Comparison of ENCODE assay signal across 7 cellular contexts in genomic region chr12:111492979-111493378, GRCh38.
A peak's percentile ranks its signal among the peaks of the same experiment; 100 is the strongest.
DNase-seq lines count a peak whose midpoint lies in the region; FAIRE-seq and TF ChIP-seq lines count a peak whose summit lies in the region.
"Not testable (repeated sequence)": the region's sequence is repeated elsewhere in the genome, so short reads cannot be mapped to it uniquely, and the experiment has no call there.

No MANE protein-coding gene starts in this region.

- H3K14ac ChIP-seq in neuronal stem cell (ENCODE audit: low read length) = not testable (repeated sequence)

- H3K4me1 Mint-ChIP-seq in HFFc6 (ENCODE audit: low read depth) = peaks cover 33% of the 10 kb centered on the region
- not testable (repeated sequence) for H3K4me1 Mint-ChIP-seq in astrocyte (ENCODE audit: low read depth, unreplicated experiment)

- not testable (repeated sequence) for H2BK120ac ChIP-seq in neuronal stem cell (ENCODE audit: low read depth, low read length)

- peak overlapping the region; percentile 43 for H4K8ac ChIP-seq in neuronal stem cell (ENCODE audit: low read depth, low read length)

- H3K79me1 ChIP-seq in neuronal stem cell (ENCODE audit: low read depth, low read length) = not testable (repeated sequence)

- not testable (repeated sequence) for H3K4ac ChIP-seq in neuronal stem cell (ENCODE audit: low read length)

- not testable (repeated sequence) for H3K4me3 Mint-ChIP-seq in HFFc6; astrocyte (ENCODE audit: unreplicated experiment)

- H3K4me1 ChIP-seq in astrocyte (ENCODE audit: insufficient read depth, low read length); neuronal stem cell (ENCODE audit: control insufficient read depth in 2 of 2, insufficient read depth in 1 of 2, low read depth in 1 of 2, low read length in 2 of 2): not testable (repeated sequence)

- H3K23ac ChIP-seq in neuronal stem cell (ENCODE audit: low read depth, low read length, poor library complexity) = not testable (repeated sequence)

- not testable (repeated sequence) for H3K9ac ChIP-seq in astrocyte (ENCODE audit: low read length); neuronal stem cell (ENCODE audit: low read depth, low read length, poor library complexity)

- peak; percentile 47 for DNase-seq in AG10803 (ENCODE audit: low read depth)
- DNase-seq in HFFc6 = peak; percentile 48
- DNase-seq in NCI-H460 (ENCODE audit: extremely low read depth, low read depth) = peak; percentile 5
- DNase-seq in astrocyte (ENCODE audit: low read depth) = peak; percentile 35
- DNase-seq in dermis blood vessel endothelial cell = peak; percentile 44
- DNase-seq in fibroblast of villous mesenchyme (ENCODE audit: low read depth) = peak; percentile 62
- DNase-seq in neuronal stem cell (ENCODE audit: low spot score) = not testable (repeated sequence)

- H3K27ac Mint-ChIP-seq in HFFc6 = peak overlapping the region; percentile 69
- not testable (repeated sequence) for H3K27ac Mint-ChIP-seq in astrocyte (ENCODE audit: unreplicated experiment)

- H4K91ac ChIP-seq in neuronal stem cell (ENCODE audit: low read depth, low read length, poor library complexity) = not testable (repeated sequence)

- WGBS in neuronal stem cell (ENCODE audit: extremely low coverage in 2 of 2, insufficient read length in 2 of 2, insufficient replicate concordance in 1 of 2), 2 donors = no CpG with 5 or more reads among the region's 7 CpGs

- H2AFZ ChIP-seq in astrocyte (ENCODE audit: low read depth, low read length); neuronal stem cell (ENCODE audit: low read length): not testable (repeated sequence)

- not testable (repeated sequence) for H2AK5ac ChIP-seq in neuronal stem cell (ENCODE audit: low read depth, low read length)

- FAIRE-seq in astrocyte (lab: Jason Lieb, UNC) = not testable (repeated sequence)

- H2BK15ac ChIP-seq in neuronal stem cell (ENCODE audit: low read length) = not testable (repeated sequence)

- H3K36me3 ChIP-seq in astrocyte (ENCODE audit: insufficient read depth, low read length) (peaks cover 34% of the 10 kb centered on the region), neuronal stem cell (replicated peaks in 1 of 2; ENCODE audit: control insufficient read depth in 2 of 2, insufficient read depth in 2 of 2, low read length in 2 of 2) (peaks cover 10 to 97% of the 10 kb centered on the region in 2 donors)

- peaks cover 12% of the 10 kb centered on the region for H3K79me2 ChIP-seq in astrocyte (ENCODE audit: insufficient read depth, low read length)

- TF ChIP-seq CTCF in AG10803 (conservative IDR thresholded peaks at IDR 0.05; ENCODE audit: low read length); HFFc6 (IDR thresholded peaks at IDR 0.05); astrocyte (IDR thresholded peaks at IDR 0.05; ENCODE audit: insufficient read depth, low read depth, low read length); fibroblast of villous mesenchyme (IDR thresholded peaks at IDR 0.05; ENCODE audit: insufficient read depth, low read depth, low read length): not testable (repeated sequence)

- H3K4me2 ChIP-seq in astrocyte (ENCODE audit: low read length); neuronal stem cell (ENCODE audit: insufficient read depth, low read length, poor library complexity, severe bottlenecking): not testable (repeated sequence)

- H2BK5ac ChIP-seq in neuronal stem cell (ENCODE audit: low read length) = not testable (repeated sequence)

- H3K36me3 Mint-ChIP-seq in HFFc6 (ENCODE audit: low read depth) (peaks cover 63% of the 10 kb centered on the region), astrocyte (ENCODE audit: low read depth, unreplicated experiment) (peaks cover 28% of the 10 kb centered on the region)

- H4K20me1 ChIP-seq in astrocyte (ENCODE audit: insufficient read depth, low read length) = peaks cover 34% of the 10 kb centered on the region

- not testable (repeated sequence) for H3K27ac ChIP-seq in astrocyte (ENCODE audit: low read depth, low read length); neuronal stem cell (replicated peaks; ENCODE audit: low read length)

- not testable (repeated sequence) for H3K27me3 Mint-ChIP-seq in HFFc6 (ENCODE audit: insufficient read depth); astrocyte (ENCODE audit: low read depth, unreplicated experiment)

- H3K27me3 ChIP-seq in astrocyte (ENCODE audit: insufficient read depth, low read length); neuronal stem cell (ENCODE audit: control insufficient read depth in 3 of 3, insufficient read depth in 3 of 3, low read depth in 1 of 3, low read length in 3 of 3): not testable (repeated sequence)

- H3K18ac ChIP-seq in neuronal stem cell (ENCODE audit: low read length) = not testable (repeated sequence)

- H2BK12ac ChIP-seq in neuronal stem cell (ENCODE audit: low read length) = not testable (repeated sequence)

- not testable (repeated sequence) for H3K4me3 ChIP-seq in AG10803 (ENCODE audit: low read length); astrocyte (ENCODE audit: insufficient read depth, low read depth, low read length); fibroblast of villous mesenchyme (ENCODE audit: low read depth, low read length); neuronal stem cell (ENCODE audit: low read length in 2 of 2)

- H3K9me3 Mint-ChIP-seq in HFFc6; astrocyte (ENCODE audit: unreplicated experiment): not testable (repeated sequence)

- H3K9me3 ChIP-seq in astrocyte (ENCODE audit: insufficient read depth, low read depth, low read length) = not testable (repeated sequence)
- peaks cover 0 to 13% of the 10 kb centered on the region in 2 donors for H3K9me3 ChIP-seq in neuronal stem cell (replicated peaks in 1 of 2; ENCODE audit: control insufficient read depth in 2 of 2, insufficient read depth in 1 of 2, low read depth in 1 of 2, low read length in 2 of 2)
